1 cellular context compared by ENCODE assay signal in the genomic region with DNA sequence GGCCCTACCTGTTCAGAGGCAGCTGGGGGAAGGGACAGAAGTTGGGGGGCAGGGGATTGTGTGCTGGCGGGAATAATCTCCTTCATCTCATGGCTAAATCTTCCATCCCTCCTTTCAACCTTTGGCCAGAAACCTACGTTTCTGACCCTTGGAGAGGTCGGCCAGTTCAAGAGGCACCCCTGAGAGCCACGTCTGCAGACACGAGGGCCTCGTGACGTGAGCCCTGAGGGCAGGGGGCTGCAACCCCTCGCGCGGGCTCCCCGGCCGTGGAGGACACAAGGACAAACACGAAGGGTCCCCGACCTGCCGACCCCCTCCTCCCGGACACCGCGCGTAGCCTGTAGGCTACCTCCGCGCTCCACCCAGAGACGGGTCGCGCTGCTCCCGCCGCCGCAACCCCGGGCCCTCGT.
TF ChIP-seq lines count a peak whose summit lies in the region.

No MANE protein-coding gene starts in this region.

TF ChIP-seq in HepG2, 621 proteins besides CTCF, POLR2A, EP300 and RAD21 (continued from another document and continues in another):
- TF ChIP-seq ZFAT (CRISPR knock-in tag; conservative IDR thresholded peaks at IDR 0.05) (no peak), ZNF879 (CRISPR knock-in tag; IDR thresholded peaks at IDR 0.05) (no peak), CEBPB (IDR thresholded peaks at IDR 0.05; ENCODE audit: borderline replicate concordance, low read depth, low read length) (no peak), NFKB2 (CRISPR knock-in tag; IDR thresholded peaks at IDR 0.05; ENCODE audit: borderline replicate concordance) (no peak), ZBTB40 (IDR thresholded peaks at IDR 0.05) (no peak), ZBTB40 (CRISPR knock-in tag; IDR thresholded peaks at IDR 0.05) (no peak), ZNF12 (CRISPR knock-in tag; IDR thresholded peaks at IDR 0.05) (no peak), RNF2 (conservative IDR thresholded peaks at IDR 0.05; ENCODE audit: low read depth) (no peak), WIZ (CRISPR knock-in tag; IDR thresholded peaks at IDR 0.05) (no peak), RORA (CRISPR knock-in tag; IDR thresholded peaks at IDR 0.05) (no peak), ATF2 (CRISPR knock-in tag; IDR thresholded peaks at IDR 0.05) (no peak), FOXM1 (CRISPR knock-in tag; IDR thresholded peaks at IDR 0.05) (no peak), ZNF484 (CRISPR knock-in tag; IDR thresholded peaks at IDR 0.05; ENCODE audit: borderline replicate concordance, low read depth) (0 out of 2 replicates have a peak, but pooled peaks have one; percentile 49), TEAD3 (CRISPR knock-in tag; optimal IDR thresholded peaks at IDR 0.05; ENCODE audit: borderline replicate concordance) (no peak), HNF4A (CRISPR knock-in tag; IDR thresholded peaks at IDR 0.05) (no peak), XBP1 (CRISPR knock-in tag; IDR thresholded peaks at IDR 0.05) (no peak), ZNF569 (CRISPR knock-in tag; IDR thresholded peaks at IDR 0.05; ENCODE audit: borderline replicate concordance) (no peak), SSRP1 (CRISPR knock-in tag; IDR thresholded peaks at IDR 0.05) (no peak), NBN (conservative IDR thresholded peaks at IDR 0.05) (no peak), BRCA1 (CRISPR knock-in tag; IDR thresholded peaks at IDR 0.05) (no peak), SMAD1 (CRISPR knock-in tag; IDR thresholded peaks at IDR 0.05; ENCODE audit: borderline replicate concordance, low read depth) (no peak), NR0B2 (CRISPR knock-in tag; IDR thresholded peaks at IDR 0.05) (no peak), ZNF10 (CRISPR knock-in tag; IDR thresholded peaks at IDR 0.05; ENCODE audit: borderline replicate concordance, low read depth) (no peak), PBX3 (CRISPR knock-in tag; IDR thresholded peaks at IDR 0.05; ENCODE audit: borderline replicate concordance) (no peak), NFE2 (CRISPR knock-in tag; IDR thresholded peaks at IDR 0.05) (no peak), ZNF446 (CRISPR knock-in tag; IDR thresholded peaks at IDR 0.05) (no peak), FOXK2 (IDR thresholded peaks at IDR 0.05) (no peak), CENPT (CRISPR knock-in tag; IDR thresholded peaks at IDR 0.05; ENCODE audit: low read depth) (no peak; the same call in 1 of the 2 replicates), RARG (CRISPR knock-in tag; IDR thresholded peaks at IDR 0.05; ENCODE audit: low read depth) (peak; percentile 94; the same call in 1 of the 2 replicates), CHCHD3 (CRISPR knock-in tag; IDR thresholded peaks at IDR 0.05) (no peak), CREB1 (IDR thresholded peaks at IDR 0.05) (0 out of 2 replicates have a peak, but pooled peaks have one; percentile 17), CREB1 (CRISPR knock-in tag; IDR thresholded peaks at IDR 0.05) (no peak), RNF219 (CRISPR knock-in tag; IDR thresholded peaks at IDR 0.05) (no peak)
- TF ChIP-seq, protein P1, sequence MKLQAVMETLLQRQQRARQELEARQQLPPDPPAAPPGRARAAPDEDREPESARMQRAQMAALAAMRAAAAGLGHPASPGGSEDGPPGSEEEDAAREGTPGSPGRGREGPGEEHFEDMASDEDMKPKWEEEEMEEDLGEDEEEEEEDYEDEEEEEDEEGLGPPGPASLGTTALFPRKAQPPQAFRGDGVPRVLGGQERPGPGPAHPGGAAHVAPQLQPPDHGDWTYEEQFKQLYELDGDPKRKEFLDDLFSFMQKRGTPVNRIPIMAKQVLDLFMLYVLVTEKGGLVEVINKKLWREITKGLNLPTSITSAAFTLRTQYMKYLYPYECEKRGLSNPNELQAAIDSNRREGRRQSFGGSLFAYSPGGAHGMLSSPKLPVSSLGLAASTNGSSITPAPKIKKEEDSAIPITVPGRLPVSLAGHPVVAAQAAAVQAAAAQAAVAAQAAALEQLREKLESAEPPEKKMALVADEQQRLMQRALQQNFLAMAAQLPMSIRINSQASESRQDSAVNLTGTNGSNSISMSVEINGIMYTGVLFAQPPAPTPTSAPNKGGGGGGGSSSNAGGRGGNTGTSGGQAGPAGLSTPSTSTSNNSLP (IDR thresholded peaks at IDR 0.05; ENCODE audit: low read depth, low read length) = no peak
- TF ChIP-seq, protein P2, sequence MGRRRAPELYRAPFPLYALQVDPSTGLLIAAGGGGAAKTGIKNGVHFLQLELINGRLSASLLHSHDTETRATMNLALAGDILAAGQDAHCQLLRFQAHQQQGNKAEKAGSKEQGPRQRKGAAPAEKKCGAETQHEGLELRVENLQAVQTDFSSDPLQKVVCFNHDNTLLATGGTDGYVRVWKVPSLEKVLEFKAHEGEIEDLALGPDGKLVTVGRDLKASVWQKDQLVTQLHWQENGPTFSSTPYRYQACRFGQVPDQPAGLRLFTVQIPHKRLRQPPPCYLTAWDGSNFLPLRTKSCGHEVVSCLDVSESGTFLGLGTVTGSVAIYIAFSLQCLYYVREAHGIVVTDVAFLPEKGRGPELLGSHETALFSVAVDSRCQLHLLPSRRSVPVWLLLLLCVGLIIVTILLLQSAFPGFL (CRISPR knock-in tag; IDR thresholded peaks at IDR 0.05) = no peak
- TF ChIP-seq, protein P3, sequence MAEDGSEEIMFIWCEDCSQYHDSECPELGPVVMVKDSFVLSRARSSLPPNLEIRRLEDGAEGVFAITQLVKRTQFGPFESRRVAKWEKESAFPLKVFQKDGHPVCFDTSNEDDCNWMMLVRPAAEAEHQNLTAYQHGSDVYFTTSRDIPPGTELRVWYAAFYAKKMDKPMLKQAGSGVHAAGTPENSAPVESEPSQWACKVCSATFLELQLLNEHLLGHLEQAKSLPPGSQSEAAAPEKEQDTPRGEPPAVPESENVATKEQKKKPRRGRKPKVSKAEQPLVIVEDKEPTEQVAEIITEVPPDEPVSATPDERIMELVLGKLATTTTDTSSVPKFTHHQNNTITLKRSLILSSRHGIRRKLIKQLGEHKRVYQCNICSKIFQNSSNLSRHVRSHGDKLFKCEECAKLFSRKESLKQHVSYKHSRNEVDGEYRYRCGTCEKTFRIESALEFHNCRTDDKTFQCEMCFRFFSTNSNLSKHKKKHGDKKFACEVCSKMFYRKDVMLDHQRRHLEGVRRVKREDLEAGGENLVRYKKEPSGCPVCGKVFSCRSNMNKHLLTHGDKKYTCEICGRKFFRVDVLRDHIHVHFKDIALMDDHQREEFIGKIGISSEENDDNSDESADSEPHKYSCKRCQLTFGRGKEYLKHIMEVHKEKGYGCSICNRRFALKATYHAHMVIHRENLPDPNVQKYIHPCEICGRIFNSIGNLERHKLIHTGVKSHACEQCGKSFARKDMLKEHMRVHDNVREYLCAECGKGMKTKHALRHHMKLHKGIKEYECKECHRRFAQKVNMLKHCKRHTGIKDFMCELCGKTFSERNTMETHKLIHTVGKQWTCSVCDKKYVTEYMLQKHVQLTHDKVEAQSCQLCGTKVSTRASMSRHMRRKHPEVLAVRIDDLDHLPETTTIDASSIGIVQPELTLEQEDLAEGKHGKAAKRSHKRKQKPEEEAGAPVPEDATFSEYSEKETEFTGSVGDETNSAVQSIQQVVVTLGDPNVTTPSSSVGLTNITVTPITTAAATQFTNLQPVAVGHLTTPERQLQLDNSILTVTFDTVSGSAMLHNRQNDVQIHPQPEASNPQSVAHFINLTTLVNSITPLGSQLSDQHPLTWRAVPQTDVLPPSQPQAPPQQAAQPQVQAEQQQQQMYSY (CRISPR knock-in tag; IDR thresholded peaks at IDR 0.05) = no peak
- TF ChIP-seq, protein P4, sequence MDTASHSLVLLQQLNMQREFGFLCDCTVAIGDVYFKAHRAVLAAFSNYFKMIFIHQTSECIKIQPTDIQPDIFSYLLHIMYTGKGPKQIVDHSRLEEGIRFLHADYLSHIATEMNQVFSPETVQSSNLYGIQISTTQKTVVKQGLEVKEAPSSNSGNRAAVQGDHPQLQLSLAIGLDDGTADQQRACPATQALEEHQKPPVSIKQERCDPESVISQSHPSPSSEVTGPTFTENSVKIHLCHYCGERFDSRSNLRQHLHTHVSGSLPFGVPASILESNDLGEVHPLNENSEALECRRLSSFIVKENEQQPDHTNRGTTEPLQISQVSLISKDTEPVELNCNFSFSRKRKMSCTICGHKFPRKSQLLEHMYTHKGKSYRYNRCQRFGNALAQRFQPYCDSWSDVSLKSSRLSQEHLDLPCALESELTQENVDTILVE (CRISPR knock-in tag; IDR thresholded peaks at IDR 0.05) = no peak
